Comparison of ENCODE assay signal across 8 cellular contexts in genomic region chr12:20463920-20464524, GRCh38.
A peak's percentile ranks its signal among the peaks of the same experiment; 100 is the strongest.
DNase-seq lines count a peak whose midpoint lies in the region; ATAC-seq and TF ChIP-seq lines count a peak whose summit lies in the region.
"Had no signal": no experiment of that assay in that cellular context is flagged by ENCODE, and none has a peak within 500 bp of the region (broad histone marks: within the 10 kb centered on the region; RNA-seq: fewer than 3 reads in every experiment).

No MANE protein-coding gene starts in this region.

- H3K36me3 ChIP-seq in MM.1S (replicated peaks; ENCODE audit: insufficient read depth, low read length), result no peaks in the 10 kb centered on the region
- H3K36me3 ChIP-seq in effector memory CD4-positive, alpha-beta T cell (ENCODE audit: control insufficient read depth, insufficient read depth, low read length), result no peaks in the 10 kb centered on the region

- TF ChIP-seq CTCF in GM10248 (IDR thresholded peaks at IDR 0.05; ENCODE audit: control extremely low read depth, extremely low read depth, low read depth, missing control alignments), result peak; percentile 65
- TF ChIP-seq CTCF in MM.1S (IDR thresholded peaks at IDR 0.05; ENCODE audit: low read length), result peak; percentile 68
- TF ChIP-seq CTCF in coronary artery (IDR thresholded peaks at IDR 0.05), result peak; percentile 52

- no peak overlapping the region for H3K9ac ChIP-seq in MM.1S (ENCODE audit: low read length)

- no peaks in the 10 kb centered on the region for H4K20me1 ChIP-seq in MM.1S (ENCODE audit: insufficient read depth, low read length)

- H3K9me2 ChIP-seq in MM.1S (replicated peaks; ENCODE audit: insufficient read depth, low read length), result no peaks in the 10 kb centered on the region

- no peak for ATAC-seq in GM19023 (IDR thresholded peaks at IDR 0.05; ENCODE audit: unreplicated experiment)

- H3K27me3 ChIP-seq in MM.1S (replicated peaks; ENCODE audit: insufficient read depth, low read length), result no peaks in the 10 kb centered on the region
- no peaks in the 10 kb centered on the region for H3K27me3 ChIP-seq in effector memory CD4-positive, alpha-beta T cell (replicated peaks; ENCODE audit: control insufficient read depth, insufficient read depth, low read length, poor library complexity, severe bottlenecking)

- H3K27ac ChIP-seq in MM.1S (ENCODE audit: low read length) (no peak overlapping the region), coronary artery (peak overlapping the region in 1 of 2 donors; percentile 59)
- no peak overlapping the region for H3K27ac ChIP-seq in effector memory CD4-positive, alpha-beta T cell (ENCODE audit: insufficient read depth, low read length, poor library complexity, severe bottlenecking)

- POLR2A ChIA-PET in GM10248 (lab: Yijun Ruan, JAX), result no interaction called here

- DNase-seq in GM10248 (ENCODE audit: extremely low spot score), result peak; percentile 7
- DNase-seq in MM.1S, result peak; percentile 26
- DNase-seq in coronary artery (ENCODE audit: low spot score), result no peak
- DNase-seq in renal cortical epithelial cell (ENCODE audit: low read depth), result peak; percentile 26
- no peak for DNase-seq in activated CD4-positive, alpha-beta T cell treated with anti-CD3 and anti-CD28 coated beads for 48 hours
- no peak for DNase-seq in effector memory CD4-positive, alpha-beta T cell
- DNase-seq: NCI-H510A had no signal

- H3K4me1 ChIP-seq in MM.1S (ENCODE audit: low read length), result no peaks in the 10 kb centered on the region
- no peaks in the 10 kb centered on the region for H3K4me1 ChIP-seq in effector memory CD4-positive, alpha-beta T cell (ENCODE audit: control insufficient read depth, insufficient read depth, low read length, poor library complexity, severe bottlenecking)

- H3K9me3 ChIP-seq in MM.1S (replicated peaks; ENCODE audit: insufficient read depth, low read length), result no peaks in the 10 kb centered on the region
- no peaks in the 10 kb centered on the region for H3K9me3 ChIP-seq in effector memory CD4-positive, alpha-beta T cell (ENCODE audit: control insufficient read depth, low read length)

- H3K79me2 ChIP-seq in MM.1S (ENCODE audit: low read length), result no peaks in the 10 kb centered on the region

- H3K4me3 ChIP-seq in MM.1S (ENCODE audit: low read length) (no peak overlapping the region), coronary artery (no peak overlapping the region)
- H3K4me3 ChIP-seq in effector memory CD4-positive, alpha-beta T cell (ENCODE audit: insufficient read depth, low read depth, low read length, poor library complexity, severe bottlenecking), result no peak overlapping the region

- H3K4me2 ChIP-seq in MM.1S (ENCODE audit: low read depth, low read length), result no peak overlapping the region

- CTCF ChIA-PET in GM10248 (lab: Yijun Ruan, JAX), result interaction anchor here (1.1 to 1.4 kb wide), 2 partner anchors 66 to 83 kb away, joined by 3 read pairs; no protein-coding TSS in a partner anchor

- H3F3A ChIP-seq in MM.1S (ENCODE audit: insufficient read depth, low read length), result no peaks in the 10 kb centered on the region

- H2AFZ ChIP-seq in MM.1S (ENCODE audit: low read length), result no peak overlapping the region

Comparison
In these comparisons a context has a peak if more than half of its experiments do, and no peak if none do; other contexts are left out.
1. DNase-seq: peak in GM10248 (single experiment), MM.1S (single experiment) and renal cortical epithelial cell (single experiment); none in coronary artery (single experiment), activated CD4-positive, alpha-beta T cell treated with anti-CD3 and anti-CD28 coated beads for 48 hours (single experiment) and effector memory CD4-positive, alpha-beta T cell (0 of 3).
2. Peak in every context shown above with its lines, with median percentiles within 50 percentile points of each other: CTCF ChIP-seq.